Comparison of ENCODE assay signal across 23 cellular contexts in genomic region chr2:14723684-14724083, GRCh38.
"Had no signal": no experiment of that assay in that cellular context is flagged by ENCODE, and none has a peak within 500 bp of the region (broad histone marks: within the 10 kb centered on the region; RNA-seq: fewer than 3 reads in every experiment).

No MANE protein-coding gene starts in this region.

- FAIRE-seq: endometrium, keratinocyte had no signal

- H3K27me3 ChIP-seq: colonic mucosa, esophagus squamous epithelium, gastrocnemius medialis, left lung had no signal

- H3K4me3 ChIP-seq: colonic mucosa, esophagus squamous epithelium, gastrocnemius medialis, heart right ventricle, left lung, lower lobe of right lung, mucosa of descending colon had no signal

- H3K4me1 ChIP-seq: colonic mucosa, gastrocnemius medialis, heart right ventricle, left lung, lower lobe of right lung had no signal

- H3K9me3 ChIP-seq: colonic mucosa, esophagus squamous epithelium, gastrocnemius medialis, heart right ventricle, left lung, lower lobe of right lung, mucosa of descending colon had no signal

- ATAC-seq: effector memory CD8-positive, alpha-beta T cell; esophagus mucosa; gastrocnemius medialis; heart right ventricle; left cardiac atrium; left lung; left ventricle myocardium superior; lower lobe of right lung; mucosa of descending colon had no signal

- DNase-seq: colonic mucosa; cortex of kidney; effector CD8-positive, alpha-beta T cell; effector memory CD8-positive, alpha-beta T cell; endodermal cell; erythroblast; esophagus squamous epithelium; foreskin fibroblast; foreskin melanocyte; gastrocnemius medialis; glutamatergic neuron; heart right ventricle; hippocampal formation; left cardiac atrium; left lung; left ventricle myocardium superior; lower lobe of right lung; mesenchymal stem cell; mucosa of descending colon had no signal

- H3K36me3 ChIP-seq: colonic mucosa, esophagus squamous epithelium, gastrocnemius medialis, heart right ventricle, left lung, lower lobe of right lung had no signal

- H3K27ac ChIP-seq: colonic mucosa, epithelial cell of prostate, esophagus squamous epithelium, gastrocnemius medialis, heart right ventricle, left lung, lower lobe of right lung had no signal
